Comparison of ENCODE assay signal across 1 cellular context in the genomic region with DNA sequence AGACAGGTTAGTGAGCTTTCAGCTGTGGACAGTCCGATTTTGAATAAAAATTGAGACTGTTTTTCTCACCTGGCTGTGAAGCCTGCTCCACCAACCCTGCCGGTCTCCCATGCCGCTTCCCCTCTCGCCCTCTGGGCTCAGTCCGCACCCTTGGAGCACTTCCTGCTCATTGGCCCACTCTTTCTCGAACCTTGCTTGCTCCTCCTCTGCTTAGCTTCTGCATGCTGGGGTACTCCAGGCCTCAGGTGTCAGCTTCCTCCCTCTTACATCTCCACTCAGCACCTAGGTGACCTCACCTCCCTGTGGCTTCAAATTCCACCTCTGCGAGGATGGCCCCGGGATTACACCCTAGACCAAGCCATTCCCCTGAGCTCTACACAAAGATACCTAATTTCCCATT.
TF ChIP-seq lines count a peak whose summit lies in the region.

No MANE protein-coding gene starts in this region.

TF ChIP-seq in H1, 55 proteins besides CTCF, POLR2A, EP300 and RAD21:
- TF ChIP-seq POU5F1 (IDR thresholded peaks at IDR 0.05; ENCODE audit: low read depth, low read length), result no peak
- no peak for TF ChIP-seq RBBP5 (IDR thresholded peaks at IDR 0.05; ENCODE audit: borderline replicate concordance, low read depth, low read length)
- TF ChIP-seq SP4 (IDR thresholded peaks at IDR 0.05; ENCODE audit: low read length), result no peak
- TF ChIP-seq SAP30 (IDR thresholded peaks at IDR 0.05; ENCODE audit: insufficient read depth, insufficient replicate concordance, low read length), result no peak
- TF ChIP-seq, protein P1, sequence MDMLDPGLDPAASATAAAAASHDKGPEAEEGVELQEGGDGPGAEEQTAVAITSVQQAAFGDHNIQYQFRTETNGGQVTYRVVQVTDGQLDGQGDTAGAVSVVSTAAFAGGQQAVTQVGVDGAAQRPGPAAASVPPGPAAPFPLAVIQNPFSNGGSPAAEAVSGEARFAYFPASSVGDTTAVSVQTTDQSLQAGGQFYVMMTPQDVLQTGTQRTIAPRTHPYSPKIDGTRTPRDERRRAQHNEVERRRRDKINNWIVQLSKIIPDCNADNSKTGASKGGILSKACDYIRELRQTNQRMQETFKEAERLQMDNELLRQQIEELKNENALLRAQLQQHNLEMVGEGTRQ (IDR thresholded peaks at IDR 0.05; ENCODE audit: low read length), result no peak
- no peak for TF ChIP-seq JUN (IDR thresholded peaks at IDR 0.05; ENCODE audit: low read depth, low read length)
- TF ChIP-seq MAFK (IDR thresholded peaks at IDR 0.05; ENCODE audit: low read depth, low read length), result no peak
- no peak for TF ChIP-seq CBX5 (IDR thresholded peaks at IDR 0.05; ENCODE audit: low read depth, low read length)
- TF ChIP-seq, protein P2, sequence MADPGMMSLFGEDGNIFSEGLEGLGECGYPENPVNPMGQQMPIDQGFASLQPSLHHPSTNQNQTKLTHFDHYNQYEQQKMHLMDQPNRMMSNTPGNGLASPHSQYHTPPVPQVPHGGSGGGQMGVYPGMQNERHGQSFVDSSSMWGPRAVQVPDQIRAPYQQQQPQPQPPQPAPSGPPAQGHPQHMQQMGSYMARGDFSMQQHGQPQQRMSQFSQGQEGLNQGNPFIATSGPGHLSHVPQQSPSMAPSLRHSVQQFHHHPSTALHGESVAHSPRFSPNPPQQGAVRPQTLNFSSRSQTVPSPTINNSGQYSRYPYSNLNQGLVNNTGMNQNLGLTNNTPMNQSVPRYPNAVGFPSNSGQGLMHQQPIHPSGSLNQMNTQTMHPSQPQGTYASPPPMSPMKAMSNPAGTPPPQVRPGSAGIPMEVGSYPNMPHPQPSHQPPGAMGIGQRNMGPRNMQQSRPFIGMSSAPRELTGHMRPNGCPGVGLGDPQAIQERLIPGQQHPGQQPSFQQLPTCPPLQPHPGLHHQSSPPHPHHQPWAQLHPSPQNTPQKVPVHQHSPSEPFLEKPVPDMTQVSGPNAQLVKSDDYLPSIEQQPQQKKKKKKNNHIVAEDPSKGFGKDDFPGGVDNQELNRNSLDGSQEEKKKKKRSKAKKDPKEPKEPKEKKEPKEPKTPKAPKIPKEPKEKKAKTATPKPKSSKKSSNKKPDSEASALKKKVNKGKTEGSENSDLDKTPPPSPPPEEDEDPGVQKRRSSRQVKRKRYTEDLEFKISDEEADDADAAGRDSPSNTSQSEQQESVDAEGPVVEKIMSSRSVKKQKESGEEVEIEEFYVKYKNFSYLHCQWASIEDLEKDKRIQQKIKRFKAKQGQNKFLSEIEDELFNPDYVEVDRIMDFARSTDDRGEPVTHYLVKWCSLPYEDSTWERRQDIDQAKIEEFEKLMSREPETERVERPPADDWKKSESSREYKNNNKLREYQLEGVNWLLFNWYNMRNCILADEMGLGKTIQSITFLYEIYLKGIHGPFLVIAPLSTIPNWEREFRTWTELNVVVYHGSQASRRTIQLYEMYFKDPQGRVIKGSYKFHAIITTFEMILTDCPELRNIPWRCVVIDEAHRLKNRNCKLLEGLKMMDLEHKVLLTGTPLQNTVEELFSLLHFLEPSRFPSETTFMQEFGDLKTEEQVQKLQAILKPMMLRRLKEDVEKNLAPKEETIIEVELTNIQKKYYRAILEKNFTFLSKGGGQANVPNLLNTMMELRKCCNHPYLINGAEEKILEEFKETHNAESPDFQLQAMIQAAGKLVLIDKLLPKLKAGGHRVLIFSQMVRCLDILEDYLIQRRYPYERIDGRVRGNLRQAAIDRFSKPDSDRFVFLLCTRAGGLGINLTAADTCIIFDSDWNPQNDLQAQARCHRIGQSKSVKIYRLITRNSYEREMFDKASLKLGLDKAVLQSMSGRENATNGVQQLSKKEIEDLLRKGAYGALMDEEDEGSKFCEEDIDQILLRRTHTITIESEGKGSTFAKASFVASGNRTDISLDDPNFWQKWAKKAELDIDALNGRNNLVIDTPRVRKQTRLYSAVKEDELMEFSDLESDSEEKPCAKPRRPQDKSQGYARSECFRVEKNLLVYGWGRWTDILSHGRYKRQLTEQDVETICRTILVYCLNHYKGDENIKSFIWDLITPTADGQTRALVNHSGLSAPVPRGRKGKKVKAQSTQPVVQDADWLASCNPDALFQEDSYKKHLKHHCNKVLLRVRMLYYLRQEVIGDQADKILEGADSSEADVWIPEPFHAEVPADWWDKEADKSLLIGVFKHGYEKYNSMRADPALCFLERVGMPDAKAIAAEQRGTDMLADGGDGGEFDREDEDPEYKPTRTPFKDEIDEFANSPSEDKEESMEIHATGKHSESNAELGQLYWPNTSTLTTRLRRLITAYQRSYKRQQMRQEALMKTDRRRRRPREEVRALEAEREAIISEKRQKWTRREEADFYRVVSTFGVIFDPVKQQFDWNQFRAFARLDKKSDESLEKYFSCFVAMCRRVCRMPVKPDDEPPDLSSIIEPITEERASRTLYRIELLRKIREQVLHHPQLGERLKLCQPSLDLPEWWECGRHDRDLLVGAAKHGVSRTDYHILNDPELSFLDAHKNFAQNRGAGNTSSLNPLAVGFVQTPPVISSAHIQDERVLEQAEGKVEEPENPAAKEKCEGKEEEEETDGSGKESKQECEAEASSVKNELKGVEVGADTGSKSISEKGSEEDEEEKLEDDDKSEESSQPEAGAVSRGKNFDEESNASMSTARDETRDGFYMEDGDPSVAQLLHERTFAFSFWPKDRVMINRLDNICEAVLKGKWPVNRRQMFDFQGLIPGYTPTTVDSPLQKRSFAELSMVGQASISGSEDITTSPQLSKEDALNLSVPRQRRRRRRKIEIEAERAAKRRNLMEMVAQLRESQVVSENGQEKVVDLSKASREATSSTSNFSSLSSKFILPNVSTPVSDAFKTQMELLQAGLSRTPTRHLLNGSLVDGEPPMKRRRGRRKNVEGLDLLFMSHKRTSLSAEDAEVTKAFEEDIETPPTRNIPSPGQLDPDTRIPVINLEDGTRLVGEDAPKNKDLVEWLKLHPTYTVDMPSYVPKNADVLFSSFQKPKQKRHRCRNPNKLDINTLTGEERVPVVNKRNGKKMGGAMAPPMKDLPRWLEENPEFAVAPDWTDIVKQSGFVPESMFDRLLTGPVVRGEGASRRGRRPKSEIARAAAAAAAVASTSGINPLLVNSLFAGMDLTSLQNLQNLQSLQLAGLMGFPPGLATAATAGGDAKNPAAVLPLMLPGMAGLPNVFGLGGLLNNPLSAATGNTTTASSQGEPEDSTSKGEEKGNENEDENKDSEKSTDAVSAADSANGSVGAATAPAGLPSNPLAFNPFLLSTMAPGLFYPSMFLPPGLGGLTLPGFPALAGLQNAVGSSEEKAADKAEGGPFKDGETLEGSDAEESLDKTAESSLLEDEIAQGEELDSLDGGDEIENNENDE (IDR thresholded peaks at IDR 0.05; ENCODE audit: insufficient replicate concordance, low read length), result no peak
- no peak for TF ChIP-seq BACH1 (IDR thresholded peaks at IDR 0.05; ENCODE audit: low read length)
- no peak for TF ChIP-seq SP1 (IDR thresholded peaks at IDR 0.05; ENCODE audit: low read depth, low read length)
- no peak for TF ChIP-seq RXRA (IDR thresholded peaks at IDR 0.05; ENCODE audit: insufficient read depth, low read depth, low read length)
- no peak for TF ChIP-seq BRCA1 (IDR thresholded peaks at IDR 0.05; ENCODE audit: low read depth, low read length)
- TF ChIP-seq SIRT6 (IDR thresholded peaks at IDR 0.05; ENCODE audit: low read length), result no peak
- TF ChIP-seq TEAD4 (IDR thresholded peaks at IDR 0.05; ENCODE audit: low read depth, low read length), result no peak
- no peak for TF ChIP-seq SUZ12 (IDR thresholded peaks at IDR 0.05; ENCODE audit: low read length)
